Comparison of ENCODE assay signal across 1 cellular context in genomic region chr17:79108232-79108850, GRCh38.
TF ChIP-seq lines count a peak whose summit lies in the region.

No MANE protein-coding gene starts in this region.

TF ChIP-seq in H1, 55 proteins besides CTCF, POLR2A, EP300 and RAD21:
- TF ChIP-seq RFX5 (IDR thresholded peaks at IDR 0.05; ENCODE audit: borderline replicate concordance, low read depth, low read length) (no peak), YY1 (IDR thresholded peaks at IDR 0.05; ENCODE audit: low read depth, low read length) (no peak), CREB1 (IDR thresholded peaks at IDR 0.05) (no peak), POU5F1 (IDR thresholded peaks at IDR 0.05; ENCODE audit: low read depth, low read length) (no peak), HDAC6 (IDR thresholded peaks at IDR 0.05; ENCODE audit: low read depth, low read length) (no peak), CEBPB (IDR thresholded peaks at IDR 0.05; ENCODE audit: low read depth, low read length) (no peak), POLR2AphosphoS5 (IDR thresholded peaks at IDR 0.05; ENCODE audit: low read depth, low read length) (no peak), RNF2 (IDR thresholded peaks at IDR 0.05; ENCODE audit: borderline replicate concordance, low read depth, low read length, missing control alignments, poor library complexity, severe bottlenecking) (no peak), SRF (IDR thresholded peaks at IDR 0.05; ENCODE audit: low read depth, low read length) (no peak), TAF1 (IDR thresholded peaks at IDR 0.05; ENCODE audit: low read depth, low read length) (no peak), MAFK (IDR thresholded peaks at IDR 0.05; ENCODE audit: low read depth, low read length) (no peak), JUN (IDR thresholded peaks at IDR 0.05; ENCODE audit: low read depth, low read length) (no peak)
